In genomic region chr12:111434049-111434448, GRCh38 we compare ENCODE assay signal across 9 cellular contexts. TPM values are rescaled to one million over a fixed set of nuclear protein-coding genes. Genes with fewer than 3 reads are reported as not detected.
DNase-seq lines count a peak whose midpoint lies in the region; ATAC-seq and TF ChIP-seq lines count a peak whose summit lies in the region.
"Had no signal": no experiment of that assay in that cellular context is flagged by ENCODE, and none has a peak within 500 bp of the region (broad histone marks: within the 10 kb centered on the region; RNA-seq: fewer than 3 reads in every experiment).

No MANE protein-coding gene starts in this region.

- peaks cover 26% of the 10 kb centered on the region for H3F3A ChIP-seq in SK-N-SH (replicated peaks; ENCODE audit: insufficient read depth)

- H3K4me3 Mint-ChIP-seq in activated CD4-positive, alpha-beta memory T cell treated with anti-CD3 and anti-CD28 coated beads for 36 hours, result peak overlapping the region; percentile 61
- H3K4me3 Mint-ChIP-seq in stimulated activated naive B cell treated with anti-CD40 and anti-IgM and Interleukin-4, amounts not matched to agents 10 μg/mL and 1 μg/mL and 100 μg/mL, for 72 hours, result peak overlapping the region; percentile 68 to 72

- no peaks in the 10 kb centered on the region for H3K27me3 ChIP-seq in SK-N-SH (ENCODE audit: insufficient read depth)
- no peaks in the 10 kb centered on the region for H3K27me3 ChIP-seq in right atrium auricular region

- TF ChIP-seq CTCF in SK-N-SH (IDR thresholded peaks at IDR 0.05), result no peak
- no peak for TF ChIP-seq CTCF in right atrium auricular region (IDR thresholded peaks at IDR 0.05)

- H4K20me1 ChIP-seq in SK-N-SH (ENCODE audit: insufficient read depth), result peaks cover 99% of the 10 kb centered on the region

- H3K4me1 ChIP-seq in SK-N-SH (ENCODE audit: control insufficient read depth in 1 of 2, insufficient read depth in 2 of 2, low read depth in 1 of 2, low read length in 1 of 2) (peaks cover 36 to 61% of the 10 kb centered on the region in 2 experiments), right atrium auricular region (peaks cover 0 to 96% of the 10 kb centered on the region in 2 donors)

- no peak overlapping the region for H2AFZ ChIP-seq in SK-N-SH (ENCODE audit: low read depth)

- H3K79me2 ChIP-seq in SK-N-SH (ENCODE audit: insufficient read depth), result peaks cover 100% of the 10 kb centered on the region

- DNase-seq in SK-N-SH (no peak), right atrium auricular region (ENCODE audit: low spot score) (no peak), putamen (ENCODE audit: low spot score) (no peak), cerebellar nuclear complex (lab: John Stamatoyannopoulos, UW) (no peak), NCI-H2081 (lab: John Stamatoyannopoulos, UW) (no peak)
- no peak for DNase-seq in activated CD4-positive, alpha-beta memory T cell treated with anti-CD3 and anti-CD28 coated beads for 36 hours
- DNase-seq in stimulated activated naive B cell treated with anti-CD40 and anti-IgM and Interleukin-4, amounts not matched to agents 10 μg/mL and 1 μg/mL and 100 μg/mL, for 72 hours, result no peak

- H3K9me3 Mint-ChIP-seq in activated CD4-positive, alpha-beta memory T cell treated with anti-CD3 and anti-CD28 coated beads for 36 hours, result no peaks in the 10 kb centered on the region
- no peaks in the 10 kb centered on the region for H3K9me3 Mint-ChIP-seq in stimulated activated naive B cell treated with anti-CD40 and anti-IgM and Interleukin-4, amounts not matched to agents 10 μg/mL and 1 μg/mL and 100 μg/mL, for 72 hours

- no peaks in the 10 kb centered on the region for H3K9me2 ChIP-seq in SK-N-SH

- H3K9ac ChIP-seq in SK-N-SH, result no peak overlapping the region

- no peak for ATAC-seq in SK-N-SH treated with all-trans-retinoic acid at 6 μM for 48 hours
- ATAC-seq in stimulated activated naive B cell treated with anti-CD40 and anti-IgM and Interleukin-4, amounts not matched to agents 10 μg/mL and 1 μg/mL and 100 μg/mL, for 72 hours (replicated peaks), result no peak

- TF ChIP-seq RAD21 in SK-N-SH (IDR thresholded peaks at IDR 0.05; ENCODE audit: low read length), result no peak

- H3K4me1 Mint-ChIP-seq in activated CD4-positive, alpha-beta memory T cell treated with anti-CD3 and anti-CD28 coated beads for 36 hours (ENCODE audit: low read depth), result peaks cover 94% of the 10 kb centered on the region
- peaks cover 80 to 98% of the 10 kb centered on the region in 2 donors for H3K4me1 Mint-ChIP-seq in stimulated activated naive B cell treated with anti-CD40 and anti-IgM and Interleukin-4, amounts not matched to agents 10 μg/mL and 1 μg/mL and 100 μg/mL, for 72 hours

- no peak for TF ChIP-seq EP300 in SK-N-SH (IDR thresholded peaks at IDR 0.05; ENCODE audit: borderline replicate concordance in 1 of 2, low read depth in 1 of 2, low read length in 1 of 2)

- peak overlapping the region; percentile 40 to 50; a peak in 2 of 4 replicates for H3K27ac ChIP-seq in SK-N-SH (ENCODE audit: low read depth in 2 of 2, low read length in 1 of 2)
- H3K27ac ChIP-seq in right atrium auricular region, result peak overlapping the region; percentile 83 to 86
- H3K27ac ChIP-seq: 22Rv1 had no signal

- 89% methylated on average over 3 of the region's 3 CpGs for WGBS in SK-N-SH (ENCODE audit: low lambda C conversion rate)

- CTCF ChIA-PET in SK-N-SH (lab: Yijun Ruan, JAX), result interaction anchor here (0.7 to 4.5 kb wide), 6 partner anchors 10 to 49 kb away, joined by 3 to 23 read pairs (median 4); no protein-coding TSS in a partner anchor
- CTCF ChIA-PET in activated CD4-positive, alpha-beta memory T cell treated with anti-CD3 and anti-CD28 coated beads for 36 hours (lab: Charles Lee), result interaction anchor here (1.0 to 28.6 kb wide), 4 partner anchors 11 to 65 kb away, joined by 3 to 1161 read pairs (median 39); partner anchors contain the start of genes PHETA1 and SH2B3

- H3K36me3 ChIP-seq in SK-N-SH (replicated peaks in 1 of 2; ENCODE audit: control insufficient read depth in 1 of 2, insufficient read depth in 2 of 2, low read length in 1 of 2), result peaks cover 0 to 4% of the 10 kb centered on the region in 2 experiments
- no peaks in the 10 kb centered on the region for H3K36me3 ChIP-seq in right atrium auricular region

- no peak overlapping the region for H3K4me2 ChIP-seq in SK-N-SH

- peak overlapping the region; percentile 92 for H3K27ac Mint-ChIP-seq in activated CD4-positive, alpha-beta memory T cell treated with anti-CD3 and anti-CD28 coated beads for 36 hours
- no peak overlapping the region for H3K27ac Mint-ChIP-seq in stimulated activated naive B cell treated with anti-CD40 and anti-IgM and Interleukin-4, amounts not matched to agents 10 μg/mL and 1 μg/mL and 100 μg/mL, for 72 hours

- H3K36me3 Mint-ChIP-seq in activated CD4-positive, alpha-beta memory T cell treated with anti-CD3 and anti-CD28 coated beads for 36 hours, result peaks cover 11% of the 10 kb centered on the region
- peaks cover 35 to 57% of the 10 kb centered on the region in 2 donors for H3K36me3 Mint-ChIP-seq in stimulated activated naive B cell treated with anti-CD40 and anti-IgM and Interleukin-4, amounts not matched to agents 10 μg/mL and 1 μg/mL and 100 μg/mL, for 72 hours

- no peaks in the 10 kb centered on the region for H3K27me3 Mint-ChIP-seq in activated CD4-positive, alpha-beta memory T cell treated with anti-CD3 and anti-CD28 coated beads for 36 hours
- H3K27me3 Mint-ChIP-seq in stimulated activated naive B cell treated with anti-CD40 and anti-IgM and Interleukin-4, amounts not matched to agents 10 μg/mL and 1 μg/mL and 100 μg/mL, for 72 hours, result no peaks in the 10 kb centered on the region

- intact Hi-C loops in activated CD4-positive, alpha-beta memory T cell treated with anti-CD3 and anti-CD28 coated beads for 36 hours (cut with micrococcal nuclease), result loop anchor here (10.0 kb wide), 1 partner anchor 659 kb away; no protein-coding TSS in a partner anchor

- POLR2A ChIA-PET in SK-N-SH (lab: Yijun Ruan, JAX), result no interaction called here
- POLR2A ChIA-PET in activated CD4-positive, alpha-beta memory T cell treated with anti-CD3 and anti-CD28 coated beads for 36 hours (lab: Charles Lee), result interaction anchor here (1.3 to 3.6 kb wide), 4 partner anchors 9 to 30 kb away, joined by 3 to 42 read pairs (median 16); no protein-coding TSS in a partner anchor

- H3K9me3 ChIP-seq in SK-N-SH (no peaks in the 10 kb centered on the region), right atrium auricular region (no peaks in the 10 kb centered on the region)

- H3K4me3 ChIP-seq in SK-N-SH (ENCODE audit: low read depth in 2 of 2, low read length in 1 of 2) (no peak overlapping the region), right atrium auricular region (no peak overlapping the region)

TF ChIP-seq in SK-N-SH, 30 proteins besides CTCF, POLR2A, EP300 and RAD21 (continues in another document):
- TF ChIP-seq POLR2AphosphoS5 (IDR thresholded peaks at IDR 0.05; ENCODE audit: low read depth, low read length), result no peak
- no peak for TF ChIP-seq PBX3 (IDR thresholded peaks at IDR 0.05)

TF ChIP-seq in SK-N-SH treated with all-trans-retinoic acid at 6 μM for 48 hours, 23 proteins besides CTCF, POLR2A, EP300 and RAD21 (continues in another document):
- no peak for TF ChIP-seq CSDC2 (CRISPR knock-in tag; IDR thresholded peaks at IDR 0.05)
- no peak for TF ChIP-seq TSHZ2 (CRISPR knock-in tag; IDR thresholded peaks at IDR 0.05)
- no peak for TF ChIP-seq ESRRG (CRISPR knock-in tag; IDR thresholded peaks at IDR 0.05)
- TF ChIP-seq OSR1 (CRISPR knock-in tag; IDR thresholded peaks at IDR 0.05), result no peak
- TF ChIP-seq CREB5 (CRISPR knock-in tag; IDR thresholded peaks at IDR 0.05; ENCODE audit: low read depth), result no peak
- no peak for TF ChIP-seq ZFP30 (CRISPR knock-in tag; IDR thresholded peaks at IDR 0.05)
- no peak for TF ChIP-seq ZNF565 (CRISPR knock-in tag; conservative IDR thresholded peaks at IDR 0.05; ENCODE audit: low read depth)
- no peak for TF ChIP-seq PPARA (CRISPR knock-in tag; IDR thresholded peaks at IDR 0.05; ENCODE audit: borderline replicate concordance)

RNA-seq across cellular contexts. Expression of gene SH2B3, which starts 28.3 kb away (rescaled TPM):
- polyA plus RNA-seq in SK-N-SH (2012; rRNA removed), result 14.4 and 15.6 TPM in 2 replicates
- polyA plus RNA-seq in SK-N-SH (2012; cell fraction: cytosol; rRNA removed), result 14.9 and 18.4 TPM in 2 replicates
- polyA plus RNA-seq in SK-N-SH (2012; cell fraction: nucleus; rRNA removed), result 19.2 and 26.6 TPM in 2 replicates
- total RNA-seq in activated CD4-positive, alpha-beta memory T cell treated with anti-CD3 and anti-CD28 coated beads for 36 hours, result 10 to 100 TPM; 32.6 to 34.2 TPM
- total RNA-seq in right atrium auricular region, result 10 to 100 TPM; 42.6 to 47.4 TPM
